Comparison of ENCODE assay signal across 1 cellular context in the genomic region with DNA sequence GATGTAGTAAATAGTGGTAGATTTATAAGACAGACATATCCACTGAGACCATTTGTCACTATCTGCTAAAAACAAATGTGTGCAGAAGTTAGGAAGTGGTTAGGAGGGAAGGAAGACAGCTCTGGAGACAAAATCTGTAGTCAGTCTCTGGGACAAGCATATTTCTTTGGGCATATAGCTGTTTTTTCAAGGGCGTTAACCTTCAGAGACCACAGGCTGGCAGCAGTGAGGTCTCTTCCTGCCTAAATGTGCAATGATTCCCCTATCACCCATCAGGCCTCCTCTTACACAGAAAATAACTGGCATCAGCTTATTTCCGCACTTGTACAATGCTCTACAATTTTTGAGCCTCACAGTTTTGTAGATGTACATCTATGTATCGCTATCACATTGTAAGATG.
TF ChIP-seq lines count a peak whose summit lies in the region.

No MANE protein-coding gene starts in this region.

TF ChIP-seq in K562, 482 proteins besides CTCF, POLR2A, EP300 and RAD21 (continued from another document):
- no peak for TF ChIP-seq ZNF639 (CRISPR knock-in tag; conservative IDR thresholded peaks at IDR 0.05 in 1 of 2, IDR thresholded peaks at IDR 0.05 in 1 of 2)
- TF ChIP-seq SMARCC2 (IDR thresholded peaks at IDR 0.05; ENCODE audit: low read depth), result no peak
- TF ChIP-seq LCOR (CRISPR knock-in tag; IDR thresholded peaks at IDR 0.05), result no peak
- no peak for TF ChIP-seq SPI1 (IDR thresholded peaks at IDR 0.05; ENCODE audit: borderline replicate concordance, low read depth, low read length)
- TF ChIP-seq, protein P1, sequence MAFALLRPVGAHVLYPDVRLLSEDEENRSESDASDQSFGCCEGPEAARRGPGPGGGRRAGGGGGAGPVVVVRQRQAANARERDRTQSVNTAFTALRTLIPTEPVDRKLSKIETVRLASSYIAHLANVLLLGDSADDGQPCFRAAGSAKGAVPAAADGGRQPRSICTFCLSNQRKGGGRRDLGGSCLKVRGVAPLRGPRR (CRISPR knock-in tag; IDR thresholded peaks at IDR 0.05), result no peak
- no peak for TF ChIP-seq CBFA2T3 (IDR thresholded peaks at IDR 0.05)
- no peak for TF ChIP-seq ATF4 (CRISPR knock-in tag; IDR thresholded peaks at IDR 0.05)
- TF ChIP-seq MGA (IDR thresholded peaks at IDR 0.05), result no peak
TF ChIP-seq in K562: peak in this region for 0.
